Comparison of ENCODE assay signal across 12 cellular contexts in genomic region chr14:65421201-65421981, GRCh38. TPM values are rescaled to one million over a fixed set of nuclear protein-coding genes. Genes with fewer than 3 reads are reported as not detected.
A peak's percentile ranks its signal among the peaks of the same experiment; 100 is the strongest.
DNase-seq lines count a peak whose midpoint lies in the region; ATAC-seq and TF ChIP-seq lines count a peak whose summit lies in the region.
"Had no signal": no experiment of that assay in that cellular context is flagged by ENCODE, and none has a peak within 500 bp of the region (broad histone marks: within the 10 kb centered on the region; RNA-seq: fewer than 3 reads in every experiment).

No MANE protein-coding gene starts in this region.

- H3K9me3 ChIP-seq in RWPE2 (ENCODE audit: severe bottlenecking) (no peaks in the 10 kb centered on the region), skeletal muscle satellite cell (replicated peaks; ENCODE audit: low read length) (no peaks in the 10 kb centered on the region)

- H3K9ac ChIP-seq in skeletal muscle satellite cell (ENCODE audit: low read depth, low read length), result no peak overlapping the region

- H3K36me3 ChIP-seq in RWPE2 (ENCODE audit: low read depth) (no peaks in the 10 kb centered on the region), skeletal muscle satellite cell (ENCODE audit: insufficient read depth, low read length) (no peaks in the 10 kb centered on the region)

- peak; percentile 80 for DNase-seq in GM04503 (ENCODE audit: low read depth)
- DNase-seq in RWPE2 (ENCODE audit: low spot score), result no peak
- peak; percentile 64 for DNase-seq in fibroblast of peridontal ligament (ENCODE audit: extremely low read depth)
- no peak for DNase-seq in midbrain (lab: John Stamatoyannopoulos, UW)
- DNase-seq in activated effector memory CD4-positive, alpha-beta T cell treated with anti-CD3 and anti-CD28 coated beads, Interleukin-2, amount 50 U/mL, for 16 hours, result no peak
- DNase-seq in stimulated activated CD4-positive, alpha-beta T cell treated with anti-CD3 and anti-CD28 coated beads, Interleukin-2, amount 100 ng/mL, for 24 hours, result no peak
- DNase-seq: activated gamma-delta T cell, cortex of kidney, NCI-H2081 had no signal

- ATAC-seq in RWPE2 (ENCODE audit: low read depth), result peak; percentile 74
- ATAC-seq in HG02981 (IDR thresholded peaks at IDR 0.05; ENCODE audit: unreplicated experiment), result no peak

- TF ChIP-seq CTCF in RWPE2 (IDR thresholded peaks at IDR 0.05; ENCODE audit: poor library complexity, severe bottlenecking), result no peak

- no peak overlapping the region for H3K27ac ChIP-seq in RWPE2 (ENCODE audit: poor library complexity, severe bottlenecking)
- H3K27ac ChIP-seq: RWPE1 had no signal

- peaks cover 3% of the 10 kb centered on the region for H3K4me1 ChIP-seq in RWPE2 (ENCODE audit: insufficient read depth, poor library complexity, severe bottlenecking)
- H3K4me1 ChIP-seq in skeletal muscle satellite cell (ENCODE audit: control insufficient read depth, insufficient read depth, low read length), result peaks cover 13% of the 10 kb centered on the region

- H3K4me3 ChIP-seq in RWPE2 (ENCODE audit: severe bottlenecking), result no peak overlapping the region
- peak overlapping the region; percentile 26 for H3K4me3 ChIP-seq in skeletal muscle satellite cell (ENCODE audit: low read length)

- no peaks in the 10 kb centered on the region for H3K27me3 ChIP-seq in RWPE2 (ENCODE audit: insufficient read depth, poor library complexity, severe bottlenecking)
- no peaks in the 10 kb centered on the region for H3K27me3 ChIP-seq in skeletal muscle satellite cell (ENCODE audit: control insufficient read depth, insufficient read depth, low read length)

- peak overlapping the region; percentile 45 for H3K4me2 ChIP-seq in skeletal muscle satellite cell (ENCODE audit: low read length)

RNA-seq across cellular contexts. Expression of gene FUT8, which starts 8.9 kb away (rescaled TPM):
- 60.9 and 81.1 TPM in 2 replicates for total RNA-seq in skeletal muscle satellite cell (2012; rRNA removed)

Comparison
In these comparisons a context has a peak if more than half of its experiments do, and no peak if none do; other contexts are left out.
1. DNase-seq: peak in GM04503 (single experiment) and fibroblast of peridontal ligament (single experiment); none in RWPE2 (single experiment), midbrain (single experiment), activated effector memory CD4-positive, alpha-beta T cell treated with anti-CD3 and anti-CD28 coated beads, Interleukin-2, amount 50 U/mL, for 16 hours (single experiment) and stimulated activated CD4-positive, alpha-beta T cell treated with anti-CD3 and anti-CD28 coated beads, Interleukin-2, amount 100 ng/mL, for 24 hours (0 of 2).